Comparison of ENCODE assay signal across 8 cellular contexts in genomic region chr2:189287982-189288494, GRCh38.
A peak's percentile ranks its signal among the peaks of the same experiment; 100 is the strongest.
DNase-seq lines count a peak whose midpoint lies in the region; ATAC-seq, FAIRE-seq and TF ChIP-seq lines count a peak whose summit lies in the region.

No MANE protein-coding gene starts in this region.

- TF ChIP-seq CTCF in fibroblast of villous mesenchyme (IDR thresholded peaks at IDR 0.05; ENCODE audit: insufficient read depth, low read depth, low read length): peak; percentile 57

- intact Hi-C loops in sciatic nerve (cut with DNase I): no loop called here

- peak; percentile 99 for FAIRE-seq in G401.6 (lab: Jason Lieb, UNC)

- H3K4me3 ChIP-seq in fibroblast of villous mesenchyme (ENCODE audit: low read depth, low read length): no peak overlapping the region

- ATAC-seq in GM21367 (IDR thresholded peaks at IDR 0.05; ENCODE audit: unreplicated experiment): peak; percentile 76
- peak; percentile 81 for ATAC-seq in SK-N-SH treated with all-trans-retinoic acid at 6 μM for 48 hours
- peak; percentile 83 for ATAC-seq in sciatic nerve

- DNase-seq in HT1080 (ENCODE audit: low read depth): peak; percentile 72
- peak; percentile 86 for DNase-seq in fibroblast of villous mesenchyme (ENCODE audit: low read depth)
- no peak for DNase-seq in sciatic nerve (ENCODE audit: low spot score)
- no peak for DNase-seq in activated naive CD4-positive, alpha-beta T cell (lab: John Stamatoyannopoulos, UW)
- no peak for DNase-seq in stimulated activated CD4-positive, alpha-beta T cell treated with anti-CD3 and anti-CD28 coated beads, Interleukin-2, amount 100 ng/mL, for 24 hours

TF ChIP-seq in SK-N-SH treated with all-trans-retinoic acid at 6 μM for 48 hours, 23 proteins besides CTCF, POLR2A, EP300 and RAD21:
- TF ChIP-seq CSDC2 (CRISPR knock-in tag; IDR thresholded peaks at IDR 0.05) (no peak), OSR1 (CRISPR knock-in tag; IDR thresholded peaks at IDR 0.05) (no peak), ZNF70 (CRISPR knock-in tag; IDR thresholded peaks at IDR 0.05) (no peak), PPARA (CRISPR knock-in tag; IDR thresholded peaks at IDR 0.05; ENCODE audit: borderline replicate concordance) (no peak), ISL1 (CRISPR knock-in tag; IDR thresholded peaks at IDR 0.05) (no peak), RARB (CRISPR knock-in tag; IDR thresholded peaks at IDR 0.05) (no peak), ZFP3 (CRISPR knock-in tag; IDR thresholded peaks at IDR 0.05) (no peak), GLIS3 (CRISPR knock-in tag; IDR thresholded peaks at IDR 0.05) (no peak), ARNTL (CRISPR knock-in tag; IDR thresholded peaks at IDR 0.05; ENCODE audit: borderline replicate concordance, low read depth) (no peak), TOX (CRISPR knock-in tag; IDR thresholded peaks at IDR 0.05; ENCODE audit: borderline replicate concordance) (no peak), ZNF8 (CRISPR knock-in tag; IDR thresholded peaks at IDR 0.05) (no peak), ZNF565 (CRISPR knock-in tag; conservative IDR thresholded peaks at IDR 0.05; ENCODE audit: low read depth) (no peak), SNAI2 (CRISPR knock-in tag; IDR thresholded peaks at IDR 0.05) (no peak), TCF4 (CRISPR knock-in tag; IDR thresholded peaks at IDR 0.05; ENCODE audit: borderline replicate concordance) (no peak)
- TF ChIP-seq, protein P1, sequence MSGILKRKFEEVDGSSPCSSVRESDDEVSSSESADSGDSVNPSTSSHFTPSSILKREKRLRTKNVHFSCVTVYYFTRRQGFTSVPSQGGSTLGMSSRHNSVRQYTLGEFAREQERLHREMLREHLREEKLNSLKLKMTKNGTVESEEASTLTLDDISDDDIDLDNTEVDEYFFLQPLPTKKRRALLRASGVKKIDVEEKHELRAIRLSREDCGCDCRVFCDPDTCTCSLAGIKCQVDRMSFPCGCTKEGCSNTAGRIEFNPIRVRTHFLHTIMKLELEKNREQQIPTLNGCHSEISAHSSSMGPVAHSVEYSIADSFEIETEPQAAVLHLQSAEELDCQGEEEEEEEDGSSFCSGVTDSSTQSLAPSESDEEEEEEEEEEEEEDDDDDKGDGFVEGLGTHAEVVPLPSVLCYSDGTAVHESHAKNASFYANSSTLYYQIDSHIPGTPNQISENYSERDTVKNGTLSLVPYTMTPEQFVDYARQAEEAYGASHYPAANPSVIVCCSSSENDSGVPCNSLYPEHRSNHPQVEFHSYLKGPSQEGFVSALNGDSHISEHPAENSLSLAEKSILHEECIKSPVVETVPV (CRISPR knock-in tag; IDR thresholded peaks at IDR 0.05): no peak
TF ChIP-seq in SK-N-SH treated with all-trans-retinoic acid at 6 μM for 48 hours: peak in this region for 0.

Comparison
In these comparisons a context has a peak if more than half of its experiments do, and no peak if none do; other contexts are left out.
1. DNase-seq: peak in HT1080 (single experiment) and fibroblast of villous mesenchyme (single experiment); none in sciatic nerve (single experiment), activated naive CD4-positive, alpha-beta T cell (0 of 4) and stimulated activated CD4-positive, alpha-beta T cell treated with anti-CD3 and anti-CD28 coated beads, Interleukin-2, amount 100 ng/mL, for 24 hours (0 of 2).
2. Peak in every context shown above with its lines, with median percentiles within 50 percentile points of each other: ATAC-seq.